ENCODE assay signal across 21 cellular contexts in the genomic region with DNA sequence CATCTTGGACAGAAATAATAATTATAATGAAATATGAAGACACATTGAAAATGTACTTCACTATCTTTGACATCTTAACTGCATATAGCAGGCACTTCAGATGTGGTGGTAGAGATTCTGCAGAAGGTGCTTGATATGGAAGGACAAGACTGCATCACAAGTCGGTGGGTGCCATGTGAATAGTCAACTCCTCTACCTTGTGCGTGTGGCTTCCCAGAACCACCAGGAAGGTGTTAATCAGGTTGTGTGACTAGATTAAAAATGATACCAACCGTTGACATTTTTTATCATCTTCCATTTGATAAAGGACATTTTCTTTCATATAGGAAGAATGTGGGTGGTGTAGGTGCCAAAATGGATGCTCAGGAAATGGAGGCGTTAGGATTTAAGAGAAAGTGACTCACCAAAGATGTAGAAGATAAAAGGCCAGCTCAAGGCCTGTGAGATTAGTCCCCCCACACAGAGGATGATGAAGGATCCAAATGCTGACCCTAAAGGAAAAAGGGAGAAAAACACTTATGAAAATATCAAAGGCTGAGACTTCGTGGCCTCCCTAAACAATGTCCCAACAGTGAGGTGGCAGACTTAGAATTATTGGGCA. TPM values are rescaled to one million over a fixed set of nuclear protein-coding genes. Genes with fewer than 3 reads are reported as not detected.
"Had no signal": no experiment of that assay in that cellular context is flagged by ENCODE, and none has a peak within 500 bp of the region (broad histone marks: within the 10 kb centered on the region; RNA-seq: fewer than 3 reads in every experiment).

No MANE protein-coding gene starts in this region.

- DNase-seq: activated CD8-positive, alpha-beta memory T cell treated with anti-CD3 and anti-CD28 coated beads, Interleukin-2, amount 50 U/mL, for 48 hours; activated naive CD8-positive, alpha-beta T cell treated with anti-CD3 and anti-CD28 coated beads, Interleukin-2, amount 10 ng/mL, durations not matched to agents 7 days and 5 days; aorta; dermis blood vessel endothelial cell; endodermal cell; hippocampal formation; nephron progenitor cell; psoas muscle; right lobe of liver; SJCRH30; substantia nigra; SW 1271; T1000; transverse colon; WERI-Rb-1 had no signal

- ATAC-seq: psoas muscle, right lobe of liver had no signal

- H3K4me1 Mint-ChIP-seq: activated naive CD8-positive, alpha-beta T cell treated with anti-CD3 and anti-CD28 coated beads, Interleukin-2, amount 10 ng/mL, durations not matched to agents 7 days and 5 days; nephron progenitor cell had no signal

- H3K9me3 Mint-ChIP-seq: activated naive CD8-positive, alpha-beta T cell treated with anti-CD3 and anti-CD28 coated beads, Interleukin-2, amount 10 ng/mL, durations not matched to agents 7 days and 5 days; endodermal cell; nephron progenitor cell had no signal

- H3K27ac Mint-ChIP-seq: activated naive CD8-positive, alpha-beta T cell treated with anti-CD3 and anti-CD28 coated beads, Interleukin-2, amount 10 ng/mL, durations not matched to agents 7 days and 5 days; endodermal cell; nephron progenitor cell had no signal

- H3K27me3 Mint-ChIP-seq: activated naive CD8-positive, alpha-beta T cell treated with anti-CD3 and anti-CD28 coated beads, Interleukin-2, amount 10 ng/mL, durations not matched to agents 7 days and 5 days had no signal

- H3K4me3 Mint-ChIP-seq: activated naive CD8-positive, alpha-beta T cell treated with anti-CD3 and anti-CD28 coated beads, Interleukin-2, amount 10 ng/mL, durations not matched to agents 7 days and 5 days; endodermal cell; nephron progenitor cell had no signal

RNA-seq across cellular contexts. Expression of gene SLC17A2, which starts 12.3 kb away (rescaled TPM):
- total RNA-seq: activated naive CD8-positive, alpha-beta T cell treated with anti-CD3 and anti-CD28 coated beads, Interleukin-2, amount 10 ng/mL, durations not matched to agents 7 days and 5 days; aorta; breast epithelium; cerebellum; dermis blood vessel endothelial cell; endodermal cell; glomerular endothelial cell; kidney epithelial cell; mesenteric fat pad; omental fat pad; psoas muscle; SJCRH30; transverse colon had no signal

RNA-seq across cellular contexts. Expression of gene SLC17A3, which starts 44.1 kb away (rescaled TPM):
- total RNA-seq: aorta, breast epithelium, cerebellum, endodermal cell, glomerular endothelial cell, kidney epithelial cell, mesenteric fat pad, omental fat pad, psoas muscle, SJCRH30, transverse colon had no signal
